In the genomic region with DNA sequence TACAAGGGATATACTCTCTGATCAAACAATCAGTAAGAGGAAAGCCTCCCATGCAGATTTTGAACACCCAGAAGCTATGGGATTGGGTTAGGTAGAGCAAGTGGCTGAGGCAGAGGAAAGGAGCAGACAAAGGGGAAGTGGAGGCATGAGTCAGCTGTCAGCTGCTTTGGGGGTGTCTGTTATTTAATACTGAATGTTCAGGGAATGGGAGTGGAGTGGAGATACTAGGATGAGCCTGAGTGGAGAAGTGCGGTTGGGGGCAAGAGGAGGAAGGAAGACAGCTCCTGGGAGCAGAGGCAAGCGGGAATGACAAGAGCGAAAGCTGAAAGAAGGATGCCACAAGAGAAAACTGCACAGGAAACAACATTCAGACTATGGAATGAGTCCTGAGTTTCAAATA, we compare ENCODE assay signal across 25 cellular contexts. TPM values are rescaled to one million over a fixed set of nuclear protein-coding genes. Genes with fewer than 3 reads are reported as not detected.
DNase-seq lines count a peak whose midpoint lies in the region; TF ChIP-seq lines count a peak whose summit lies in the region.
"Had no signal": no experiment of that assay in that cellular context is flagged by ENCODE, and none has a peak within 500 bp of the region (broad histone marks: within the 10 kb centered on the region; RNA-seq: fewer than 3 reads in every experiment).

No MANE protein-coding gene starts in this region.

- no peaks in the 10 kb centered on the region for H3K9me3 Mint-ChIP-seq in dendritic cell treated with granulocyte-macrophage colony-stimulating factor and Interleukin-4, amounts not matched to agents 40 ng/mL and 50 ng/mL, for 4 days
- H3K9me3 Mint-ChIP-seq in progenitor cell of endocrine pancreas (ENCODE audit: low read depth) = no peaks in the 10 kb centered on the region
- H3K9me3 Mint-ChIP-seq: activated CD4-positive, alpha-beta memory T cell treated with anti-CD3 and anti-CD28 coated beads, Interleukin-2, amount 10 ng/mL, durations not matched to agents 7 days and 5 days; activated naive CD4-positive, alpha-beta T cell treated with anti-CD3 and anti-CD28 coated beads, Interleukin-2, amount 10 ng/mL, durations not matched to agents 7 days and 5 days; natural killer cell treated with Interleukin-12 subunit alpha and Interleukin-12 subunit beta and Interleukin-15 and Interleukin-18, amount 100 ng/mL, for 72 hours; stimulated activated naive B cell treated with anti-CD40 and anti-IgM and Interleukin-4, amounts not matched to agents 10 μg/mL and 1 μg/mL and 100 μg/mL, for 72 hours had no signal

- intact Hi-C loops in dendritic cell treated with granulocyte-macrophage colony-stimulating factor and Interleukin-4, amounts not matched to agents 40 ng/mL and 50 ng/mL, for 4 days (cut with micrococcal nuclease) = loop anchor here (2.0 kb wide), 1 partner anchor 424 kb away; no protein-coding TSS in a partner anchor

- H3K4me3 Mint-ChIP-seq in dendritic cell treated with granulocyte-macrophage colony-stimulating factor and Interleukin-4, amounts not matched to agents 40 ng/mL and 50 ng/mL, for 4 days = no peak overlapping the region
- no peak overlapping the region for H3K4me3 Mint-ChIP-seq in progenitor cell of endocrine pancreas (ENCODE audit: low read depth)
- H3K4me3 Mint-ChIP-seq: activated CD4-positive, alpha-beta memory T cell treated with anti-CD3 and anti-CD28 coated beads, Interleukin-2, amount 10 ng/mL, durations not matched to agents 7 days and 5 days; activated naive CD4-positive, alpha-beta T cell treated with anti-CD3 and anti-CD28 coated beads, Interleukin-2, amount 10 ng/mL, durations not matched to agents 7 days and 5 days; CD4-positive, alpha-beta memory T cell; natural killer cell treated with Interleukin-12 subunit alpha and Interleukin-12 subunit beta and Interleukin-15 and Interleukin-18, amount 100 ng/mL, for 72 hours; stimulated activated naive B cell treated with anti-CD40 and anti-IgM and Interleukin-4, amounts not matched to agents 10 μg/mL and 1 μg/mL and 100 μg/mL, for 72 hours; T-helper 17 cell had no signal

- no peak for TF ChIP-seq CTCF in progenitor cell of endocrine pancreas (IDR thresholded peaks at IDR 0.05; ENCODE audit: unreplicated experiment)
- TF ChIP-seq CTCF in GM13976 (IDR thresholded peaks at IDR 0.05; ENCODE audit: borderline replicate concordance, control extremely low read depth, extremely low read depth, insufficient read depth, missing control alignments) = no peak
- no peak for TF ChIP-seq CTCF in GM13977 (IDR thresholded peaks at IDR 0.05; ENCODE audit: extremely low read depth, insufficient read depth, missing control alignments)

- DNase-seq in KBM-7 (peak; percentile 51), OCI-M1 (lab: John Stamatoyannopoulos, UW) (peak; percentile 64), progenitor cell of endocrine pancreas (ENCODE audit: low spot score, unreplicated experiment) (no peak), germinal center (ENCODE audit: low spot score) (no peak), GM13976 (ENCODE audit: low spot score) (no peak), GM13977 (ENCODE audit: low spot score) (no peak)
- DNase-seq: activated CD4-positive, alpha-beta memory T cell treated with anti-CD3 and anti-CD28 coated beads, Interleukin-2, amount 10 ng/mL, durations not matched to agents 7 days and 5 days; activated naive CD4-positive, alpha-beta T cell treated with anti-CD3 and anti-CD28 coated beads, Interleukin-2, amount 10 ng/mL, durations not matched to agents 7 days and 5 days; anterior cingulate cortex; CD4-positive, alpha-beta memory T cell; DMS53; GOT3; NCI-H1694; PC-3; SJCRH30; stimulated activated CD4-positive, alpha-beta T cell treated with anti-CD3 and anti-CD28 coated beads, Interleukin-1b, Interleukin-23, amount 100 ng/mL, for 48 hours; stimulated activated naive B cell treated with anti-CD40 and anti-IgM and Interleukin-4, amounts not matched to agents 10 μg/mL and 1 μg/mL and 100 μg/mL, for 72 hours; T-helper 17 cell; thyroid gland had no signal

- H3K27me3 Mint-ChIP-seq in dendritic cell treated with granulocyte-macrophage colony-stimulating factor and Interleukin-4, amounts not matched to agents 40 ng/mL and 50 ng/mL, for 4 days = no peaks in the 10 kb centered on the region
- H3K27me3 Mint-ChIP-seq in progenitor cell of endocrine pancreas = no peaks in the 10 kb centered on the region
- H3K27me3 Mint-ChIP-seq: activated CD4-positive, alpha-beta memory T cell treated with anti-CD3 and anti-CD28 coated beads, Interleukin-2, amount 10 ng/mL, durations not matched to agents 7 days and 5 days; activated naive CD4-positive, alpha-beta T cell treated with anti-CD3 and anti-CD28 coated beads, Interleukin-2, amount 10 ng/mL, durations not matched to agents 7 days and 5 days; CD4-positive, alpha-beta memory T cell; natural killer cell treated with Interleukin-12 subunit alpha and Interleukin-12 subunit beta and Interleukin-15 and Interleukin-18, amount 100 ng/mL, for 72 hours; stimulated activated naive B cell treated with anti-CD40 and anti-IgM and Interleukin-4, amounts not matched to agents 10 μg/mL and 1 μg/mL and 100 μg/mL, for 72 hours; T-helper 17 cell had no signal

- peaks cover 18% of the 10 kb centered on the region for H3K4me1 Mint-ChIP-seq in dendritic cell treated with granulocyte-macrophage colony-stimulating factor and Interleukin-4, amounts not matched to agents 40 ng/mL and 50 ng/mL, for 4 days (ENCODE audit: low read depth)
- peaks cover 26% of the 10 kb centered on the region for H3K4me1 Mint-ChIP-seq in progenitor cell of endocrine pancreas (ENCODE audit: low read depth)
- H3K4me1 Mint-ChIP-seq: activated naive CD4-positive, alpha-beta T cell treated with anti-CD3 and anti-CD28 coated beads, Interleukin-2, amount 10 ng/mL, durations not matched to agents 7 days and 5 days; CD4-positive, alpha-beta memory T cell had no signal

- H3K27ac Mint-ChIP-seq in dendritic cell treated with granulocyte-macrophage colony-stimulating factor and Interleukin-4, amounts not matched to agents 40 ng/mL and 50 ng/mL, for 4 days = peak overlapping the region; percentile 3
- H3K27ac Mint-ChIP-seq in progenitor cell of endocrine pancreas = peak overlapping the region; percentile 12
- H3K27ac Mint-ChIP-seq: activated CD4-positive, alpha-beta memory T cell treated with anti-CD3 and anti-CD28 coated beads, Interleukin-2, amount 10 ng/mL, durations not matched to agents 7 days and 5 days; activated naive CD4-positive, alpha-beta T cell treated with anti-CD3 and anti-CD28 coated beads, Interleukin-2, amount 10 ng/mL, durations not matched to agents 7 days and 5 days; CD4-positive, alpha-beta memory T cell; natural killer cell treated with Interleukin-12 subunit alpha and Interleukin-12 subunit beta and Interleukin-15 and Interleukin-18, amount 100 ng/mL, for 72 hours; stimulated activated naive B cell treated with anti-CD40 and anti-IgM and Interleukin-4, amounts not matched to agents 10 μg/mL and 1 μg/mL and 100 μg/mL, for 72 hours; T-helper 17 cell had no signal

- in situ Hi-C loops in KBM-7 (cut with MboI; ENCODE audit: low pct_unique_long_range_greater_than_20kb, low sequenced_read_pairs) (no loop called here), GM13976 (cut with MboI; ENCODE audit: low sequenced_read_pairs, unreplicated experiment) (no loop called here), GM13977 (cut with MboI; ENCODE audit: low pct_unique_long_range_greater_than_20kb, low sequenced_read_pairs, unreplicated experiment) (no loop called here)

- peaks cover 27% of the 10 kb centered on the region for H3K36me3 Mint-ChIP-seq in dendritic cell treated with granulocyte-macrophage colony-stimulating factor and Interleukin-4, amounts not matched to agents 40 ng/mL and 50 ng/mL, for 4 days (ENCODE audit: low read depth)
- no peaks in the 10 kb centered on the region for H3K36me3 Mint-ChIP-seq in progenitor cell of endocrine pancreas (ENCODE audit: insufficient read depth)

RNA-seq across cellular contexts. Expression of a gene that starts 22.7 kb away (rescaled TPM):
- 1.8 and 2.6 TPM in 2 replicates for total RNA-seq in progenitor cell of endocrine pancreas

RNA-seq across cellular contexts. Expression of a gene that starts 44.7 kb away (rescaled TPM):
- 18.9 and 22.8 TPM in 2 replicates for total RNA-seq in progenitor cell of endocrine pancreas

RNA-seq across cellular contexts. Expression of a gene that starts 50.8 kb away (rescaled TPM):
- not detected in 2 replicates for total RNA-seq in progenitor cell of endocrine pancreas
- total RNA-seq: activated CD4-positive, alpha-beta memory T cell treated with anti-CD3 and anti-CD28 coated beads, Interleukin-2, amount 10 ng/mL, durations not matched to agents 7 days and 5 days; CD4-positive, alpha-beta memory T cell; epithelial cell of proximal tubule; frontal cortex; GM12878; mesenteric fat pad; natural killer cell treated with Interleukin-12 subunit alpha and Interleukin-12 subunit beta and Interleukin-15 and Interleukin-18, amount 100 ng/mL, for 72 hours; PC-3; SJCRH30; T-helper 17 cell; thyroid gland had no signal

Comparison
In these comparisons a context has a peak if more than half of its experiments do, and no peak if none do; other contexts are left out.
1. DNase-seq: peak in KBM-7 (single experiment) and OCI-M1 (single experiment); none in progenitor cell of endocrine pancreas (single experiment), germinal center (single experiment), GM13976 (single experiment) and GM13977 (single experiment).